In genomic region chr3:14212032-14212431, GRCh38 we compare ENCODE assay signal across 2 cellular contexts.
TF ChIP-seq lines count a peak whose summit lies in the region.

No MANE protein-coding gene starts in this region.

TF ChIP-seq in SK-N-SH, 30 proteins besides CTCF, POLR2A, EP300 and RAD21:
- no peak for TF ChIP-seq YY1 (IDR thresholded peaks at IDR 0.05; ENCODE audit: low read depth)
- TF ChIP-seq, protein P1, sequence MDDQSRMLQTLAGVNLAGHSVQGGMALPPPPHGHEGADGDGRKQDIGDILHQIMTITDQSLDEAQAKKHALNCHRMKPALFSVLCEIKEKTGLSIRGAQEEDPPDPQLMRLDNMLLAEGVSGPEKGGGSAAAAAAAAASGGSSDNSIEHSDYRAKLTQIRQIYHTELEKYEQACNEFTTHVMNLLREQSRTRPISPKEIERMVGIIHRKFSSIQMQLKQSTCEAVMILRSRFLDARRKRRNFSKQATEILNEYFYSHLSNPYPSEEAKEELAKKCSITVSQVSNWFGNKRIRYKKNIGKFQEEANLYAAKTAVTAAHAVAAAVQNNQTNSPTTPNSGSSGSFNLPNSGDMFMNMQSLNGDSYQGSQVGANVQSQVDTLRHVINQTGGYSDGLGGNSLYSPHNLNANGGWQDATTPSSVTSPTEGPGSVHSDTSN (IDR thresholded peaks at IDR 0.05): no peak
- TF ChIP-seq SMC3 (IDR thresholded peaks at IDR 0.05; ENCODE audit: low read depth, low read length): no peak
- TF ChIP-seq RXRA (IDR thresholded peaks at IDR 0.05; ENCODE audit: borderline replicate concordance, low read depth): no peak
- no peak for TF ChIP-seq MXI1 (IDR thresholded peaks at IDR 0.05; ENCODE audit: low read depth, low read length)
- TF ChIP-seq IRF3 (IDR thresholded peaks at IDR 0.05; ENCODE audit: low read depth, low read length): no peak
- TF ChIP-seq TEAD4 (IDR thresholded peaks at IDR 0.05; ENCODE audit: borderline replicate concordance, insufficient read depth): no peak
- TF ChIP-seq, protein P2, sequence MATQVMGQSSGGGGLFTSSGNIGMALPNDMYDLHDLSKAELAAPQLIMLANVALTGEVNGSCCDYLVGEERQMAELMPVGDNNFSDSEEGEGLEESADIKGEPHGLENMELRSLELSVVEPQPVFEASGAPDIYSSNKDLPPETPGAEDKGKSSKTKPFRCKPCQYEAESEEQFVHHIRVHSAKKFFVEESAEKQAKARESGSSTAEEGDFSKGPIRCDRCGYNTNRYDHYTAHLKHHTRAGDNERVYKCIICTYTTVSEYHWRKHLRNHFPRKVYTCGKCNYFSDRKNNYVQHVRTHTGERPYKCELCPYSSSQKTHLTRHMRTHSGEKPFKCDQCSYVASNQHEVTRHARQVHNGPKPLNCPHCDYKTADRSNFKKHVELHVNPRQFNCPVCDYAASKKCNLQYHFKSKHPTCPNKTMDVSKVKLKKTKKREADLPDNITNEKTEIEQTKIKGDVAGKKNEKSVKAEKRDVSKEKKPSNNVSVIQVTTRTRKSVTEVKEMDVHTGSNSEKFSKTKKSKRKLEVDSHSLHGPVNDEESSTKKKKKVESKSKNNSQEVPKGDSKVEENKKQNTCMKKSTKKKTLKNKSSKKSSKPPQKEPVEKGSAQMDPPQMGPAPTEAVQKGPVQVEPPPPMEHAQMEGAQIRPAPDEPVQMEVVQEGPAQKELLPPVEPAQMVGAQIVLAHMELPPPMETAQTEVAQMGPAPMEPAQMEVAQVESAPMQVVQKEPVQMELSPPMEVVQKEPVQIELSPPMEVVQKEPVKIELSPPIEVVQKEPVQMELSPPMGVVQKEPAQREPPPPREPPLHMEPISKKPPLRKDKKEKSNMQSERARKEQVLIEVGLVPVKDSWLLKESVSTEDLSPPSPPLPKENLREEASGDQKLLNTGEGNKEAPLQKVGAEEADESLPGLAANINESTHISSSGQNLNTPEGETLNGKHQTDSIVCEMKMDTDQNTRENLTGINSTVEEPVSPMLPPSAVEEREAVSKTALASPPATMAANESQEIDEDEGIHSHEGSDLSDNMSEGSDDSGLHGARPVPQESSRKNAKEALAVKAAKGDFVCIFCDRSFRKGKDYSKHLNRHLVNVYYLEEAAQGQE (IDR thresholded peaks at IDR 0.05; ENCODE audit: low read depth, low read length): no peak
- no peak for TF ChIP-seq NFIC (IDR thresholded peaks at IDR 0.05; ENCODE audit: borderline replicate concordance)
- TF ChIP-seq EZH2phosphoT487 (IDR thresholded peaks at IDR 0.05; ENCODE audit: borderline replicate concordance, low read depth): no peak
- TF ChIP-seq USF2 (IDR thresholded peaks at IDR 0.05; ENCODE audit: borderline replicate concordance, low read depth, low read length): no peak
- TF ChIP-seq, protein P3, sequence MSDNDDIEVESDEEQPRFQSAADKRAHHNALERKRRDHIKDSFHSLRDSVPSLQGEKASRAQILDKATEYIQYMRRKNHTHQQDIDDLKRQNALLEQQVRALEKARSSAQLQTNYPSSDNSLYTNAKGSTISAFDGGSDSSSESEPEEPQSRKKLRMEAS (IDR thresholded peaks at IDR 0.05; ENCODE audit: low read depth): no peak
- TF ChIP-seq FOXM1 (IDR thresholded peaks at IDR 0.05; ENCODE audit: low read depth): no peak
- no peak for TF ChIP-seq JUND (IDR thresholded peaks at IDR 0.05)
- TF ChIP-seq MEF2A (IDR thresholded peaks at IDR 0.05; ENCODE audit: borderline replicate concordance, low read depth): no peak
- TF ChIP-seq GABPA (IDR thresholded peaks at IDR 0.05; ENCODE audit: low read depth): no peak
- no peak for TF ChIP-seq ELF1 (IDR thresholded peaks at IDR 0.05)
- TF ChIP-seq FOXJ3 (CRISPR knock-in tag; IDR thresholded peaks at IDR 0.05): no peak
- no peak for TF ChIP-seq CHD2 (IDR thresholded peaks at IDR 0.05; ENCODE audit: low read length, partially characterized antibody)
- TF ChIP-seq TAF1 (IDR thresholded peaks at IDR 0.05; ENCODE audit: borderline replicate concordance, low read depth, low read length): no peak

TF ChIP-seq in SK-N-SH treated with all-trans-retinoic acid at 6 μM for 48 hours, 23 proteins besides CTCF, POLR2A, EP300 and RAD21:
- TF ChIP-seq ZNF8 (CRISPR knock-in tag; IDR thresholded peaks at IDR 0.05): no peak
- TF ChIP-seq, protein P4, sequence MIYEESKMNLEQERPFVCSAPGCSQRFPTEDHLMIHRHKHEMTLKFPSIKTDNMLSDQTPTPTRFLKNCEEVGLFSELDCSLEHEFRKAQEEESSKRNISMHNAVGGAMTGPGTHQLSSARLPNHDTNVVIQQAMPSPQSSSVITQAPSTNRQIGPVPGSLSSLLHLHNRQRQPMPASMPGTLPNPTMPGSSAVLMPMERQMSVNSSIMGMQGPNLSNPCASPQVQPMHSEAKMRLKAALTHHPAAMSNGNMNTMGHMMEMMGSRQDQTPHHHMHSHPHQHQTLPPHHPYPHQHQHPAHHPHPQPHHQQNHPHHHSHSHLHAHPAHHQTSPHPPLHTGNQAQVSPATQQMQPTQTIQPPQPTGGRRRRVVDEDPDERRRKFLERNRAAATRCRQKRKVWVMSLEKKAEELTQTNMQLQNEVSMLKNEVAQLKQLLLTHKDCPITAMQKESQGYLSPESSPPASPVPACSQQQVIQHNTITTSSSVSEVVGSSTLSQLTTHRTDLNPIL (CRISPR knock-in tag; IDR thresholded peaks at IDR 0.05; ENCODE audit: low read depth): no peak
- no peak for TF ChIP-seq CSDC2 (CRISPR knock-in tag; IDR thresholded peaks at IDR 0.05)
- no peak for TF ChIP-seq ZNF565 (CRISPR knock-in tag; conservative IDR thresholded peaks at IDR 0.05; ENCODE audit: low read depth)
- no peak for TF ChIP-seq TOX (CRISPR knock-in tag; IDR thresholded peaks at IDR 0.05; ENCODE audit: borderline replicate concordance)
- TF ChIP-seq ZNF70 (CRISPR knock-in tag; IDR thresholded peaks at IDR 0.05): no peak
- no peak for TF ChIP-seq ZC3H10 (CRISPR knock-in tag; IDR thresholded peaks at IDR 0.05)
- no peak for TF ChIP-seq ESRRG (CRISPR knock-in tag; IDR thresholded peaks at IDR 0.05)
- TF ChIP-seq TSHZ2 (CRISPR knock-in tag; IDR thresholded peaks at IDR 0.05): no peak
- no peak for TF ChIP-seq SNAI2 (CRISPR knock-in tag; IDR thresholded peaks at IDR 0.05)
- no peak for TF ChIP-seq POU6F1 (CRISPR knock-in tag; IDR thresholded peaks at IDR 0.05; ENCODE audit: borderline replicate concordance, low read depth)
- TF ChIP-seq ARNTL (CRISPR knock-in tag; IDR thresholded peaks at IDR 0.05; ENCODE audit: borderline replicate concordance, low read depth): no peak
- TF ChIP-seq PPARA (CRISPR knock-in tag; IDR thresholded peaks at IDR 0.05; ENCODE audit: borderline replicate concordance): no peak
TF ChIP-seq in SK-N-SH treated with all-trans-retinoic acid at 6 μM for 48 hours: peak in this region for 0.
